9 cellular contexts compared by ENCODE assay signal in genomic region chr1:52725903-52726264, GRCh38. TPM values are rescaled to one million over a fixed set of nuclear protein-coding genes. Genes with fewer than 3 reads are reported as not detected.
A peak's percentile ranks its signal among the peaks of the same experiment; 100 is the strongest.
DNase-seq lines count a peak whose midpoint lies in the region; ATAC-seq, FAIRE-seq and TF ChIP-seq lines count a peak whose summit lies in the region.
"Had no signal": no experiment of that assay in that cellular context is flagged by ENCODE, and none has a peak within 500 bp of the region (broad histone marks: within the 10 kb centered on the region; RNA-seq: fewer than 3 reads in every experiment).

No MANE protein-coding gene starts in this region.

- H3K4me1 ChIP-seq in mononuclear cell (ENCODE audit: insufficient read depth, low read length) (peaks cover 28% of the 10 kb centered on the region), uterus (no peaks in the 10 kb centered on the region)

- H3K36me3 Mint-ChIP-seq in activated naive CD4-positive, alpha-beta T cell treated with anti-CD3 and anti-CD28 coated beads, Interleukin-2, amount 50 U/mL, for 24 hours = peaks cover 2% of the 10 kb centered on the region

- TF ChIP-seq POLR2A in uterus (IDR thresholded peaks at IDR 0.05) = no peak

- H3K4me1 Mint-ChIP-seq in activated naive CD4-positive, alpha-beta T cell treated with anti-CD3 and anti-CD28 coated beads, Interleukin-2, amount 50 U/mL, for 24 hours = peaks cover 48% of the 10 kb centered on the region

- H3K9me3 ChIP-seq in mononuclear cell (ENCODE audit: low read depth, low read length) (no peaks in the 10 kb centered on the region), uterus (no peaks in the 10 kb centered on the region)

- no peaks in the 10 kb centered on the region for H3K36me3 ChIP-seq in bronchial epithelial cell (ENCODE audit: control insufficient read depth, insufficient read depth, low read length)
- H3K36me3 ChIP-seq in uterus = no peaks in the 10 kb centered on the region

- peak overlapping the region; percentile 75 for H3K27ac Mint-ChIP-seq in activated naive CD4-positive, alpha-beta T cell treated with anti-CD3 and anti-CD28 coated beads, Interleukin-2, amount 50 U/mL, for 24 hours

- intact Hi-C loops in uterus (cut with DNase I; ENCODE audit: low total_unique reads) = no loop called here

- peak overlapping the region; percentile 81 to 88 for H3K27ac ChIP-seq in uterus

- H3K27me3 ChIP-seq in bronchial epithelial cell (ENCODE audit: control insufficient read depth, insufficient read depth, low read length) (no peaks in the 10 kb centered on the region), mononuclear cell (ENCODE audit: insufficient read depth, low read length) (no peaks in the 10 kb centered on the region), uterus (no peaks in the 10 kb centered on the region)

- peak overlapping the region; percentile 81 for H3K4me3 Mint-ChIP-seq in activated naive CD4-positive, alpha-beta T cell treated with anti-CD3 and anti-CD28 coated beads, Interleukin-2, amount 50 U/mL, for 24 hours

- no peak for DNase-seq in activated naive CD4-positive, alpha-beta T cell treated with Interleukin-2 at 50 U/mL for 16 hours
- DNase-seq in bronchial epithelial cell (ENCODE audit: low read depth) (no peak), uterus (no peak), NCI-H2227 (lab: John Stamatoyannopoulos, UW; ENCODE audit: unreplicated experiment) (no peak), NCI-H2227 treated with DMSO at 0.1 percent for 48 hours (lab: John Stamatoyannopoulos, UW) (no peak)

- H3K4me3 ChIP-seq in bronchial epithelial cell (ENCODE audit: low read depth, low read length) (peak overlapping the region; percentile 68), mononuclear cell (ENCODE audit: low read length) (peak overlapping the region; percentile 71), uterus (peak overlapping the region; percentile 74 to 86)

- no peak for TF ChIP-seq CTCF in bronchial epithelial cell (IDR thresholded peaks at IDR 0.05; ENCODE audit: insufficient read depth, low read length, severe bottlenecking)
- no peak for TF ChIP-seq CTCF in uterus (IDR thresholded peaks at IDR 0.05)

- ATAC-seq in HG02981 (IDR thresholded peaks at IDR 0.05; ENCODE audit: unreplicated experiment) = no peak

- H3K27me3 Mint-ChIP-seq in activated naive CD4-positive, alpha-beta T cell treated with anti-CD3 and anti-CD28 coated beads, Interleukin-2, amount 50 U/mL, for 24 hours = no peaks in the 10 kb centered on the region

- FAIRE-seq in bronchial epithelial cell (lab: Jason Lieb, UNC) = no peak
- FAIRE-seq: G401.6 had no signal

- no peaks in the 10 kb centered on the region for H3K9me3 Mint-ChIP-seq in activated naive CD4-positive, alpha-beta T cell treated with anti-CD3 and anti-CD28 coated beads, Interleukin-2, amount 50 U/mL, for 24 hours

RNA-seq across cellular contexts. Expression of gene ZYG11B, which starts 0.4 kb away (rescaled TPM):
- total RNA-seq in bronchial epithelial cell = 18.2 and 19.5 TPM in 2 replicates
- total RNA-seq in mononuclear cell = 31.1 TPM
- total RNA-seq in uterus = 100 to 1,000 TPM in 1 of 4 donors, 10 to 100 TPM in 3; 22.5 to 100 (median 45.8) TPM

RNA-seq across cellular contexts. Expression of gene COA7, which starts 27.7 kb away (rescaled TPM):
- total RNA-seq in bronchial epithelial cell (8.4 and 15.5 TPM in 2 replicates), mononuclear cell (1.8 TPM), uterus (10 to 100 TPM in 2 of 4 donors, 1 to 10 TPM in 2; 4.1 to 18.8 (median 11.2) TPM)
